Comparison of ENCODE assay signal across 22 cellular contexts in genomic region chr15:78280289-78281072, GRCh38. TPM values are rescaled to one million over a fixed set of nuclear protein-coding genes. Genes with fewer than 3 reads are reported as not detected.
DNase-seq lines count a peak whose midpoint lies in the region; ATAC-seq and TF ChIP-seq lines count a peak whose summit lies in the region.
"Had no signal": no experiment of that assay in that cellular context is flagged by ENCODE, and none has a peak within 500 bp of the region (broad histone marks: within the 10 kb centered on the region; RNA-seq: fewer than 3 reads in every experiment).

No MANE protein-coding gene starts in this region.

- H3K4me3 Mint-ChIP-seq in HFFc6: no peak overlapping the region
- H3K4me3 Mint-ChIP-seq in CD4-positive, alpha-beta memory T cell: no peak overlapping the region
- H3K4me3 Mint-ChIP-seq: CD4-positive, CD25-positive, alpha-beta regulatory T cell; H9; IgD-negative memory B cell had no signal

- no peak overlapping the region for H3K27ac ChIP-seq in uterus
- H3K27ac ChIP-seq in CD4-positive, alpha-beta memory T cell (ENCODE audit: low read depth, low read length): no peak overlapping the region
- H3K27ac ChIP-seq: SJSA1 had no signal

- no peaks in the 10 kb centered on the region for H3K9me3 Mint-ChIP-seq in HFFc6
- no peaks in the 10 kb centered on the region for H3K9me3 Mint-ChIP-seq in CD4-positive, alpha-beta memory T cell
- H3K9me3 Mint-ChIP-seq: CD4-positive, CD25-positive, alpha-beta regulatory T cell; H9; IgD-negative memory B cell had no signal

- H3K36me3 ChIP-seq in uterus: no peaks in the 10 kb centered on the region
- H3K36me3 ChIP-seq in CD4-positive, alpha-beta memory T cell (ENCODE audit: insufficient read depth, low read length): peaks cover 35% of the 10 kb centered on the region

- TF ChIP-seq CTCF in HFFc6 (IDR thresholded peaks at IDR 0.05) (no peak), uterus (IDR thresholded peaks at IDR 0.05) (no peak)

- ATAC-seq in SK-N-SH treated with all-trans-retinoic acid at 6 μM for 48 hours: peak; percentile 83
- ATAC-seq: Right ventricle myocardium inferior had no signal

- no peaks in the 10 kb centered on the region for H3K4me1 ChIP-seq in uterus
- no peaks in the 10 kb centered on the region for H3K4me1 ChIP-seq in CD4-positive, alpha-beta memory T cell (ENCODE audit: insufficient read depth, low read length)
- H3K4me1 ChIP-seq: SJSA1 had no signal

- no peak overlapping the region for H3K4me3 ChIP-seq in uterus
- no peak overlapping the region for H3K4me3 ChIP-seq in CD4-positive, alpha-beta memory T cell (ENCODE audit: low read length in 2 of 2)
- H3K4me3 ChIP-seq: SJSA1 had no signal

- H3K27me3 Mint-ChIP-seq in HFFc6 (ENCODE audit: insufficient read depth): peaks cover 2% of the 10 kb centered on the region; the same call in 1 of the 2 replicates
- H3K27me3 Mint-ChIP-seq in CD4-positive, alpha-beta memory T cell: no peaks in the 10 kb centered on the region
- H3K27me3 Mint-ChIP-seq: CD4-positive, CD25-positive, alpha-beta regulatory T cell; IgD-negative memory B cell had no signal

- H3K27me3 ChIP-seq in uterus: no peaks in the 10 kb centered on the region
- no peaks in the 10 kb centered on the region for H3K27me3 ChIP-seq in CD4-positive, alpha-beta memory T cell (ENCODE audit: insufficient read depth, low read length)
- H3K27me3 ChIP-seq: SJSA1 had no signal

- H3K36me3 Mint-ChIP-seq in HFFc6 (ENCODE audit: low read depth): peaks cover 9% of the 10 kb centered on the region
- H3K36me3 Mint-ChIP-seq in CD4-positive, alpha-beta memory T cell: peaks cover 30 to 79% of the 10 kb centered on the region in 2 donors

- peak overlapping the region; percentile 40; the same call in 1 of the 2 replicates for H3K27ac Mint-ChIP-seq in HFFc6
- no peak overlapping the region for H3K27ac Mint-ChIP-seq in CD4-positive, alpha-beta memory T cell
- H3K27ac Mint-ChIP-seq: IgD-negative memory B cell had no signal

- POLR2A ChIA-PET in CD4-positive, alpha-beta memory T cell (lab: Charles Lee; ENCODE audit: partially characterized antibody): interaction anchor here (0.6 to 1.9 kb wide), 2 partner anchors 15 to 131 kb away, joined by 4 to 7 read pairs; partner anchors contain the start of gene IDH3A

- TF ChIP-seq POLR2A in uterus (IDR thresholded peaks at IDR 0.05): no peak

- DNase-seq in EH (ENCODE audit: low read depth) (peak; percentile 27), HFFc6 (no peak), myocyte (ENCODE audit: low read depth) (peak; percentile 50), uterus (no peak), NCI-H226 (no peak)
- DNase-seq in CD4-positive, alpha-beta memory T cell: no peak
- no peak for DNase-seq in effector CD8-positive, alpha-beta T cell (lab: John Stamatoyannopoulos, UW)
- DNase-seq: CD4-positive, CD25-positive, alpha-beta regulatory T cell; COR-L47; DMS79; H9; MV-4-11; NCI-H1105 treated with DMSO at 0.1 percent for 48 hours; NCI-H2081; NCI-H2171; NCI-H524 treated with DMSO at 0.1 percent for 48 hours; NCI-H82 had no signal

- CTCF ChIA-PET in CD4-positive, alpha-beta memory T cell (lab: Charles Lee; ENCODE audit: partially characterized antibody): no interaction called here

- intact Hi-C loops in uterus (cut with DNase I; ENCODE audit: low total_unique reads): no loop called here
- intact Hi-C loops in CD4-positive, alpha-beta memory T cell (cut with micrococcal nuclease): no loop called here

- no peaks in the 10 kb centered on the region for H3K9me3 ChIP-seq in uterus
- H3K9me3 ChIP-seq in CD4-positive, alpha-beta memory T cell (ENCODE audit: control insufficient read depth in 1 of 2, low read length in 2 of 2): no peaks in the 10 kb centered on the region
- H3K9me3 ChIP-seq: SJSA1 had no signal

- H3K4me1 Mint-ChIP-seq in HFFc6 (ENCODE audit: low read depth): peaks cover 28% of the 10 kb centered on the region
- H3K4me1 Mint-ChIP-seq in CD4-positive, alpha-beta memory T cell: no peaks in the 10 kb centered on the region
- H3K4me1 Mint-ChIP-seq: CD4-positive, CD25-positive, alpha-beta regulatory T cell had no signal

TF ChIP-seq in SK-N-SH treated with all-trans-retinoic acid at 6 μM for 48 hours, 23 proteins besides CTCF, POLR2A, EP300 and RAD21 (continues in another document):
- no peak for TF ChIP-seq CREB5 (CRISPR knock-in tag; IDR thresholded peaks at IDR 0.05; ENCODE audit: low read depth)
- no peak for TF ChIP-seq RARB (CRISPR knock-in tag; IDR thresholded peaks at IDR 0.05)
- no peak for TF ChIP-seq GLIS3 (CRISPR knock-in tag; IDR thresholded peaks at IDR 0.05)
- no peak for TF ChIP-seq TOX (CRISPR knock-in tag; IDR thresholded peaks at IDR 0.05; ENCODE audit: borderline replicate concordance)
- TF ChIP-seq ARNTL (CRISPR knock-in tag; IDR thresholded peaks at IDR 0.05; ENCODE audit: borderline replicate concordance, low read depth): no peak
- TF ChIP-seq TSHZ2 (CRISPR knock-in tag; IDR thresholded peaks at IDR 0.05): no peak
- no peak for TF ChIP-seq PATZ1 (CRISPR knock-in tag; IDR thresholded peaks at IDR 0.05; ENCODE audit: borderline replicate concordance)
- no peak for TF ChIP-seq ESRRG (CRISPR knock-in tag; IDR thresholded peaks at IDR 0.05)

RNA-seq across cellular contexts. Expression of gene DNAJA4, which starts 16.1 kb away (rescaled TPM):
- total RNA-seq in HFFc6 (2021; fragmentation: NEBNext Ultra II Directional; extraction: Animal tissue kit (Norgen Biotek cat#: 25700)): under 1 TPM in 5 of 6 experiments, not detected in 1; 0.14 to 0.38 (median 0.17) TPM
- total RNA-seq in myocyte (9.8 and 11.6 TPM in 2 replicates), uterus (10 to 100 TPM in 3 of 4 donors, 1 to 10 TPM in 1; 2.6 to 16.8 (median 14.6) TPM)
- 7.7 TPM for polyA plus RNA-seq in myocyte (2012)
- total RNA-seq in CD4-positive, alpha-beta memory T cell: 10 to 100 TPM; 31.5 to 32.8 TPM
- polyA plus RNA-seq in CD4-positive, alpha-beta memory T cell: 10 to 100 TPM in 1 of 2 donors, 1 to 10 TPM in 1; 7.8 to 12.0 TPM

RNA-seq across cellular contexts. Expression of gene SKIC8, which starts 18.9 kb away (rescaled TPM):
- 10 to 100 TPM; 43.9 to 48.1 (median 47.0) TPM for total RNA-seq in HFFc6 (2021; fragmentation: NEBNext Ultra II Directional; extraction: Animal tissue kit (Norgen Biotek cat#: 25700))
- 49.5 and 56.8 TPM in 2 replicates for total RNA-seq in myocyte
- polyA plus RNA-seq in myocyte (2012): 70.5 TPM
- 10 to 100 TPM; 29.4 to 85.0 (median 62.9) TPM for total RNA-seq in uterus
- total RNA-seq in CD4-positive, alpha-beta memory T cell: 10 to 100 TPM; 43.6 to 45.5 TPM
- 100 to 1,000 TPM in 1 of 2 donors, 10 to 100 TPM in 1; 77.7 to 145 TPM for polyA plus RNA-seq in CD4-positive, alpha-beta memory T cell

RNA-seq across cellular contexts. Expression of gene ACSBG1, which starts 46.1 kb away (rescaled TPM):
- total RNA-seq in HFFc6 (2021; fragmentation: NEBNext Ultra II Directional; extraction: Animal tissue kit (Norgen Biotek cat#: 25700)): not detected
- total RNA-seq in myocyte: 2.9 and 5.2 TPM in 2 replicates
- polyA plus RNA-seq in myocyte (2012): 0.68 TPM
- total RNA-seq in uterus: 1 to 10 TPM in 1 of 4 donors, not detected in 3; 3.5 TPM
- total RNA-seq in CD4-positive, alpha-beta memory T cell: not detected
- polyA plus RNA-seq in CD4-positive, alpha-beta memory T cell: not detected
- total RNA-seq: SJSA1 had no signal
- polyA plus RNA-seq: IgD-negative memory B cell had no signal

RNA-seq across cellular contexts. Expression of gene CRABP1, which starts 59.7 kb away (rescaled TPM):
- total RNA-seq in HFFc6 (2021; fragmentation: NEBNext Ultra II Directional; extraction: Animal tissue kit (Norgen Biotek cat#: 25700)): not detected
- total RNA-seq in myocyte: not detected in 2 replicates
- not detected for polyA plus RNA-seq in myocyte (2012)
- 1 to 10 TPM in 1 of 4 donors, not detected in 3; 3.4 TPM for total RNA-seq in uterus
- not detected for total RNA-seq in CD4-positive, alpha-beta memory T cell
- not detected for polyA plus RNA-seq in CD4-positive, alpha-beta memory T cell
- total RNA-seq: CD4-positive, CD25-positive, alpha-beta regulatory T cell; Right ventricle myocardium inferior; SJSA1 had no signal
- polyA plus RNA-seq: BJ; CD4-positive, CD25-positive, alpha-beta regulatory T cell; IgD-negative memory B cell had no signal

Comparison
In these comparisons a context has a peak if more than half of its experiments do, and no peak if none do; other contexts are left out.
1. DNase-seq: peak in EH (single experiment) and myocyte (single experiment); none in HFFc6 (single experiment), uterus (0 of 2), CD4-positive, alpha-beta memory T cell (0 of 5), NCI-H226 (single experiment) and effector CD8-positive, alpha-beta T cell (single experiment).